ENCODE assay signal across 28 cellular contexts in the genomic region with DNA sequence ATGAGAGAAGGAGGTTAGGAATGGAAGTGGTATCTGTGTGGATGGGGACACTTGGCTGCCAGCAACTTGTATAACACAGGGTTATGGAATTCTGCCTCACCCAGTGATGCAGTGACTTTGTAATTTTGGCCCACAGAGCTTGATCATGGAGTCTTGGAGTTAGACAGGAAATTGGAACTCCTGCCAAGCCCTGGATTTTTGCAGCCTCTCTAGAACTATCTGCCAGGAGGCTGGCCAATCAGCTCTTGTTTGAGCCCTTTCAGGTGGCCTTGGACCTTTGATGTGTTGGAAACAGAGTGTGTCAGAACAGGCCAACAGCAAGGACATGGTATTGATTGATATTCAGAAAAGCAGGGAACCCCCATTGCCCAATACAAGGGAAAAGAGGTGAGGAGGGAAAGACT.
DNase-seq lines count a peak whose midpoint lies in the region; ATAC-seq, FAIRE-seq and TF ChIP-seq lines count a peak whose summit lies in the region.
"Had no signal": no experiment of that assay in that cellular context is flagged by ENCODE, and none has a peak within 500 bp of the region (broad histone marks: within the 10 kb centered on the region; RNA-seq: fewer than 3 reads in every experiment).

No MANE protein-coding gene starts in this region.

- H3K9me3 ChIP-seq in liver (ENCODE audit: control insufficient read depth in 4 of 4, low read length in 3 of 4) (peaks cover 1 to 4% (median 3%) of the 10 kb centered on the region in 4 donors), tibial nerve (peaks cover 0 to 9% (median 0%) of the 10 kb centered on the region in 4 donors)
- H3K9me3 ChIP-seq: BE2C, colonic mucosa, thyroid gland, vagina had no signal

- H3K27ac ChIP-seq in epithelial cell of prostate: peak overlapping the region; percentile 65
- peak overlapping the region; percentile 38 to 73 for H3K27ac ChIP-seq in liver (ENCODE audit: low read depth in 1 of 2, low read length in 2 of 2)
- no peak overlapping the region for H3K27ac ChIP-seq in tibial nerve
- H3K27ac ChIP-seq: cardiac muscle cell, colonic mucosa, RWPE1, thyroid gland, vagina had no signal

- FAIRE-seq in GM12892 (lab: Jason Lieb, UNC): no peak
- FAIRE-seq: GM12878 had no signal

- TF ChIP-seq EP300 in tibial nerve (IDR thresholded peaks at IDR 0.05): no peak

- no peak for ATAC-seq in HG03469 (IDR thresholded peaks at IDR 0.05; ENCODE audit: unreplicated experiment)
- ATAC-seq: GM12878, HCT116, T-cell, WTC11 had no signal

- no peak overlapping the region for H3K9ac ChIP-seq in liver (ENCODE audit: low read depth in 1 of 2, low read length in 2 of 2)

- H3K4me3 ChIP-seq in AG10803 (ENCODE audit: low read length) (no peak overlapping the region), liver (ENCODE audit: low read depth in 1 of 3, low read length in 3 of 3) (no peak overlapping the region), tibial nerve (no peak overlapping the region)
- H3K4me3 ChIP-seq: cardiac muscle cell, colonic mucosa, GM12878, thyroid gland, vagina had no signal

- H3K36me3 ChIP-seq in liver (ENCODE audit: control insufficient read depth in 4 of 4, insufficient read depth in 3 of 4, low read depth in 1 of 4, low read length in 3 of 4) (no peaks in the 10 kb centered on the region), tibial nerve (no peaks in the 10 kb centered on the region)
- H3K36me3 ChIP-seq: BE2C, cardiac muscle cell, colonic mucosa, thyroid gland, vagina had no signal

- TF ChIP-seq RAD21 in liver (IDR thresholded peaks at IDR 0.05): peak in 1 of 2 donors; percentile 32

- peak; percentile 18 for DNase-seq in AG10803 (ENCODE audit: low read depth)
- DNase-seq in M059J (ENCODE audit: low read depth): peak; percentile 56
- DNase-seq in epithelial cell of prostate (ENCODE audit: low read depth, low spot score): no peak
- no peak for DNase-seq in GM12892 (ENCODE audit: insufficient read length)
- no peak for DNase-seq in NCI-H128 (lab: John Stamatoyannopoulos, UW; ENCODE audit: unreplicated experiment)
- no peak for DNase-seq in tibial nerve (ENCODE audit: low spot score in 2 of 2)
- DNase-seq: activated CD4-positive, alpha-beta T cell treated with anti-CD3 and anti-CD28 coated beads, Interleukin-2, amount 10 ng/mL, durations not matched to agents 24 days and 14 days; activated effector memory CD4-positive, alpha-beta T cell treated with Interleukin-2 at 50 U/mL for 16 hours; aorta; BE2C; colonic mucosa; effector CD4-positive, alpha-beta T cell; head of caudate nucleus; IMR-90; NCI-H1092; NCI-H1694 treated with DMSO at 0.1 percent for 48 hours; stimulated activated CD4-positive, alpha-beta T cell treated with anti-CD3 and anti-CD28 coated beads, Interleukin-1b, Interleukin-23, amount 100 ng/mL, for 48 hours; stimulated activated naive CD4-positive, alpha-beta T cell treated with Interleukin-2 at 50 U/mL for 16 hours; T-cell; thyroid gland had no signal

- H3K4me1 ChIP-seq in liver (ENCODE audit: control insufficient read depth in 4 of 4, insufficient read depth in 4 of 4, low read length in 3 of 4): peaks cover 0 to 24% (median 21%) of the 10 kb centered on the region in 4 donors
- H3K4me1 ChIP-seq in tibial nerve: no peaks in the 10 kb centered on the region
- H3K4me1 ChIP-seq: BE2C, colonic mucosa, thyroid gland, vagina had no signal

- TF ChIP-seq POLR2A in GM12892 (IDR thresholded peaks at IDR 0.05; ENCODE audit: low read depth, low read length) (no peak), tibial nerve (IDR thresholded peaks at IDR 0.05) (no peak)

- H3K27me3 ChIP-seq in liver (ENCODE audit: control insufficient read depth in 4 of 4, insufficient read depth in 4 of 4, low read length in 3 of 4) (no peaks in the 10 kb centered on the region), tibial nerve (no peaks in the 10 kb centered on the region)
- H3K27me3 ChIP-seq: BE2C, cardiac muscle cell, colonic mucosa, thyroid gland, vagina had no signal

- TF ChIP-seq CTCF in AG10803 (conservative IDR thresholded peaks at IDR 0.05; ENCODE audit: low read length): no peak
- TF ChIP-seq CTCF in liver (IDR thresholded peaks at IDR 0.05; ENCODE audit: low read depth, low read length, missing input control): no peak
- no peak for TF ChIP-seq CTCF in tibial nerve (IDR thresholded peaks at IDR 0.05)

TF ChIP-seq in liver, 16 proteins besides CTCF, POLR2A, EP300 and RAD21:
- TF ChIP-seq, protein P1, sequence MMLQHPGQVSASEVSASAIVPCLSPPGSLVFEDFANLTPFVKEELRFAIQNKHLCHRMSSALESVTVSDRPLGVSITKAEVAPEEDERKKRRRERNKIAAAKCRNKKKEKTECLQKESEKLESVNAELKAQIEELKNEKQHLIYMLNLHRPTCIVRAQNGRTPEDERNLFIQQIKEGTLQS (IDR thresholded peaks at IDR 0.05): peak; percentile 55
- TF ChIP-seq REST (IDR thresholded peaks at IDR 0.05) (peak; percentile 70), TAF1 (conservative IDR thresholded peaks at IDR 0.05) (no peak), YY1 (IDR thresholded peaks at IDR 0.05) (peak; percentile 84), NR2F2 (IDR thresholded peaks at IDR 0.05) (no peak), HNF4G (IDR thresholded peaks at IDR 0.05) (peak; percentile 63), EGR1 (IDR thresholded peaks at IDR 0.05; ENCODE audit: low read depth in 2 of 2) (peak in 1 of 2 donors; percentile 83), HNF4A (conservative IDR thresholded peaks at IDR 0.05) (peak; percentile 96 to 98), RXRA (IDR thresholded peaks at IDR 0.05) (peak; percentile 71 to 94), FOXA1 (IDR thresholded peaks at IDR 0.05) (peak; percentile 78), SP1 (IDR thresholded peaks at IDR 0.05) (peak; percentile 87), FOXA2 (IDR thresholded peaks at IDR 0.05) (peak; percentile 62), JUND (IDR thresholded peaks at IDR 0.05) (peak in 1 of 2 donors; percentile 85), GABPA (IDR thresholded peaks at IDR 0.05 in 1 of 2, conservative IDR thresholded peaks at IDR 0.05 in 1 of 2) (peak in 1 of 2 donors; percentile 54)
- TF ChIP-seq, protein P2, sequence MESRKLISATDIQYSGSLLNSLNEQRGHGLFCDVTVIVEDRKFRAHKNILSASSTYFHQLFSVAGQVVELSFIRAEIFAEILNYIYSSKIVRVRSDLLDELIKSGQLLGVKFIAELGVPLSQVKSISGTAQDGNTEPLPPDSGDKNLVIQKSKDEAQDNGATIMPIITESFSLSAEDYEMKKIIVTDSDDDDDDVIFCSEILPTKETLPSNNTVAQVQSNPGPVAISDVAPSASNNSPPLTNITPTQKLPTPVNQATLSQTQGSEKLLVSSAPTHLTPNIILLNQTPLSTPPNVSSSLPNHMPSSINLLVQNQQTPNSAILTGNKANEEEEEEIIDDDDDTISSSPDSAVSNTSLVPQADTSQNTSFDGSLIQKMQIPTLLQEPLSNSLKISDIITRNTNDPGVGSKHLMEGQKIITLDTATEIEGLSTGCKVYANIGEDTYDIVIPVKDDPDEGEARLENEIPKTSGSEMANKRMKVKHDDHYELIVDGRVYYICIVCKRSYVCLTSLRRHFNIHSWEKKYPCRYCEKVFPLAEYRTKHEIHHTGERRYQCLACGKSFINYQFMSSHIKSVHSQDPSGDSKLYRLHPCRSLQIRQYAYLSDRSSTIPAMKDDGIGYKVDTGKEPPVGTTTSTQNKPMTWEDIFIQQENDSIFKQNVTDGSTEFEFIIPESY (IDR thresholded peaks at IDR 0.05): peak; percentile 93
- TF ChIP-seq, protein P3, sequence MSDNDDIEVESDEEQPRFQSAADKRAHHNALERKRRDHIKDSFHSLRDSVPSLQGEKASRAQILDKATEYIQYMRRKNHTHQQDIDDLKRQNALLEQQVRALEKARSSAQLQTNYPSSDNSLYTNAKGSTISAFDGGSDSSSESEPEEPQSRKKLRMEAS (IDR thresholded peaks at IDR 0.05): peak; percentile 93

Comparison
In these comparisons a context has a peak if more than half of its experiments do, and no peak if none do; other contexts are left out.
1. DNase-seq: peak in AG10803 (single experiment) and M059J (single experiment); none in epithelial cell of prostate (single experiment), GM12892 (single experiment), NCI-H128 (single experiment) and tibial nerve (0 of 2).
2. H3K27ac ChIP-seq: peak in epithelial cell of prostate (single experiment) and liver (2 of 2); none in tibial nerve (0 of 4).